Comparison of ENCODE assay signal across 16 cellular contexts in genomic region chr5:16313761-16314160, GRCh38.
DNase-seq lines count a peak whose midpoint lies in the region; ATAC-seq and TF ChIP-seq lines count a peak whose summit lies in the region.
"Had no signal": no experiment of that assay in that cellular context is flagged by ENCODE, and none has a peak within 500 bp of the region (broad histone marks: within the 10 kb centered on the region; RNA-seq: fewer than 3 reads in every experiment).

No MANE protein-coding gene starts in this region.

- H4K8ac ChIP-seq in IMR-90 (ENCODE audit: low read depth in 2 of 2, low read length in 2 of 2): no peak overlapping the region

- no peak overlapping the region for H3K14ac ChIP-seq in IMR-90 (replicated peaks; ENCODE audit: low read depth, low read length)

- H3K23ac ChIP-seq in IMR-90 (ENCODE audit: low read depth, low read length): no peak overlapping the region

- no peaks in the 10 kb centered on the region for H4K20me1 ChIP-seq in IMR-90 (ENCODE audit: insufficient read depth, low read length)
- H4K20me1 ChIP-seq: BLaER1 had no signal

- H4K5ac ChIP-seq in IMR-90 (ENCODE audit: low read depth, low read length): no peak overlapping the region

- no peak overlapping the region for H3K56ac ChIP-seq in IMR-90 (ENCODE audit: extremely low read depth, insufficient read depth, low read length)

- TF ChIP-seq RAD21 in IMR-90 (IDR thresholded peaks at IDR 0.05; ENCODE audit: low read length): no peak

- in situ Hi-C loops in IMR-90 (cut with MboI; ENCODE audit: low sequenced_read_pairs): no loop called here

- TF ChIP-seq CTCF in BE2C (IDR thresholded peaks at IDR 0.05; ENCODE audit: low read depth, low read length) (no peak), IMR-90 (conservative IDR thresholded peaks at IDR 0.05; ENCODE audit: low read depth, low read length) (no peak)

- H3K4me2 ChIP-seq in IMR-90 (ENCODE audit: low read depth, low read length): no peak overlapping the region
- H3K4me2 ChIP-seq: BLaER1 had no signal

- H3K18ac ChIP-seq in IMR-90 (ENCODE audit: low read depth, low read length): no peak overlapping the region

- ATAC-seq in IMR-90 (ENCODE audit: low read depth) (no peak), GM21526 (IDR thresholded peaks at IDR 0.05; ENCODE audit: low FRiP score, unreplicated experiment) (no peak), GM21528 (IDR thresholded peaks at IDR 0.05; ENCODE audit: low FRiP score, unreplicated experiment) (no peak)

- H3K27me3 ChIP-seq in BE2C: no peaks in the 10 kb centered on the region
- no peaks in the 10 kb centered on the region for H3K27me3 ChIP-seq in IMR-90 (ENCODE audit: control insufficient read depth, insufficient read depth, low read length)
- H3K27me3 ChIP-seq: BLaER1, Peyer's patch had no signal

- no peak overlapping the region for H4K91ac ChIP-seq in IMR-90 (ENCODE audit: insufficient read depth, low read depth, low read length)

- H2AK9ac ChIP-seq in IMR-90 (replicated peaks; ENCODE audit: low read depth, low read length, poor library complexity): no peak overlapping the region

- no peak overlapping the region for H2BK20ac ChIP-seq in IMR-90 (ENCODE audit: low read depth, low read length)

- POLR2A ChIA-PET in IMR-90 (lab: Charles Lee; ENCODE audit: unreplicated experiment): no interaction called here

- H2BK120ac ChIP-seq in IMR-90 (ENCODE audit: low read depth, low read length): no peak overlapping the region

- H3K9ac ChIP-seq in IMR-90 (ENCODE audit: low read depth, low read length): no peak overlapping the region
- H3K9ac ChIP-seq: BLaER1 had no signal

- DNase-seq in BE2C (peak; percentile 61), IMR-90 (no peak), NCI-H2081 treated with DMSO at 0.1 percent for 48 hours (lab: John Stamatoyannopoulos, UW) (peak; percentile 80), SHP77 treated with DMSO at 0.1 percent for 48 hours (lab: John Stamatoyannopoulos, UW) (peak; percentile 24), pons (ENCODE audit: low spot score) (no peak)
- DNase-seq: DMS79, HFFc6, MM.1S, NCI-H146, NCI-H526 treated with DMSO at 0.1 percent for 48 hours, Peyer's patch, Right ventricle myocardium superior, T-helper 2 cell had no signal

- WGBS in IMR-90 (ENCODE audit: extremely low coverage in 2 of 2, insufficient read length in 1 of 2), 2 experiments: 15% methylated on average over 2 of the region's 3 CpGs; no CpG with 5 or more reads in 1 of the 2 experiments

- H2AK5ac ChIP-seq in IMR-90 (ENCODE audit: low read depth, low read length): no peak overlapping the region

- 0 out of 2 replicates have a peak, but pooled peaks cover 2% of the 10 kb centered on the region for H3K9me3 ChIP-seq in BE2C
- H3K9me3 ChIP-seq in IMR-90 (ENCODE audit: control insufficient read depth, insufficient read depth, low read length): no peaks in the 10 kb centered on the region
- H3K9me3 ChIP-seq: BLaER1, Peyer's patch had no signal

- no peak overlapping the region for H2AFZ ChIP-seq in IMR-90 (replicated peaks; ENCODE audit: low read length, poor library complexity)

- no peak overlapping the region for H2BK15ac ChIP-seq in IMR-90 (ENCODE audit: low read depth, low read length)

- H3K4me3 ChIP-seq in BE2C (ENCODE audit: low read depth, low read length) (no peak overlapping the region), IMR-90 (ENCODE audit: insufficient read depth, low read depth, low read length) (no peak overlapping the region)
- H3K4me3 ChIP-seq: BLaER1, Peyer's patch had no signal

- no TSS peak for BruUV-seq in IMR-90 (replicated peaks; lab: Mats Ljungman, UMichigan)

- no peaks in the 10 kb centered on the region for H3K79me1 ChIP-seq in IMR-90 (ENCODE audit: low read depth in 1 of 2, low read length in 2 of 2)

- dilution Hi-C loops in IMR-90 (cut with HindIII; ENCODE audit: low sequenced_read_pairs, unreplicated experiment): no loop called here

- no peak overlapping the region for H3K27ac ChIP-seq in IMR-90 (ENCODE audit: insufficient read depth, low read length)
- H3K27ac ChIP-seq: BLaER1, Peyer's patch had no signal

- H3K36me3 ChIP-seq in BE2C: no peaks in the 10 kb centered on the region
- no peaks in the 10 kb centered on the region for H3K36me3 ChIP-seq in IMR-90 (ENCODE audit: control insufficient read depth, insufficient read depth, low read length)
- H3K36me3 ChIP-seq: BLaER1, Peyer's patch had no signal

- intact Hi-C loops in IMR-90 (cut with micrococcal nuclease): no loop called here

- peaks cover 6% of the 10 kb centered on the region for H3K4me1 ChIP-seq in BE2C
- no peaks in the 10 kb centered on the region for H3K4me1 ChIP-seq in IMR-90 (ENCODE audit: control insufficient read depth, insufficient read depth, low read length)
- H3K4me1 ChIP-seq: BLaER1, Peyer's patch had no signal

- CTCF ChIA-PET in IMR-90 (lab: Yijun Ruan, JAX): no interaction called here

- no peak overlapping the region for H2BK5ac ChIP-seq in IMR-90 (ENCODE audit: low read depth, low read length, poor library complexity, severe bottlenecking)

- no peak for TF ChIP-seq POLR2A in IMR-90 (IDR thresholded peaks at IDR 0.05; ENCODE audit: low read depth, low read length)

- no peak overlapping the region for H3K4ac ChIP-seq in IMR-90 (ENCODE audit: low read depth, low read length)

- H3K9me1 ChIP-seq in IMR-90 (ENCODE audit: insufficient read depth, low read length): no peaks in the 10 kb centered on the region

TF ChIP-seq in IMR-90, 13 proteins besides CTCF, POLR2A, EP300 and RAD21:
- TF ChIP-seq MAFK (IDR thresholded peaks at IDR 0.05; ENCODE audit: low read depth, low read length): peak; percentile 63
- no peak for TF ChIP-seq CEBPB (IDR thresholded peaks at IDR 0.05; ENCODE audit: low read depth, low read length)

Comparison
In these comparisons a context has a peak if more than half of its experiments do, and no peak if none do; other contexts are left out.
1. DNase-seq: peak in BE2C (single experiment), NCI-H2081 treated with DMSO at 0.1 percent for 48 hours (single experiment) and SHP77 treated with DMSO at 0.1 percent for 48 hours (single experiment); none in IMR-90 (single experiment) and pons (single experiment).